Comparison of ENCODE assay signal across 1 cellular context in the genomic region with DNA sequence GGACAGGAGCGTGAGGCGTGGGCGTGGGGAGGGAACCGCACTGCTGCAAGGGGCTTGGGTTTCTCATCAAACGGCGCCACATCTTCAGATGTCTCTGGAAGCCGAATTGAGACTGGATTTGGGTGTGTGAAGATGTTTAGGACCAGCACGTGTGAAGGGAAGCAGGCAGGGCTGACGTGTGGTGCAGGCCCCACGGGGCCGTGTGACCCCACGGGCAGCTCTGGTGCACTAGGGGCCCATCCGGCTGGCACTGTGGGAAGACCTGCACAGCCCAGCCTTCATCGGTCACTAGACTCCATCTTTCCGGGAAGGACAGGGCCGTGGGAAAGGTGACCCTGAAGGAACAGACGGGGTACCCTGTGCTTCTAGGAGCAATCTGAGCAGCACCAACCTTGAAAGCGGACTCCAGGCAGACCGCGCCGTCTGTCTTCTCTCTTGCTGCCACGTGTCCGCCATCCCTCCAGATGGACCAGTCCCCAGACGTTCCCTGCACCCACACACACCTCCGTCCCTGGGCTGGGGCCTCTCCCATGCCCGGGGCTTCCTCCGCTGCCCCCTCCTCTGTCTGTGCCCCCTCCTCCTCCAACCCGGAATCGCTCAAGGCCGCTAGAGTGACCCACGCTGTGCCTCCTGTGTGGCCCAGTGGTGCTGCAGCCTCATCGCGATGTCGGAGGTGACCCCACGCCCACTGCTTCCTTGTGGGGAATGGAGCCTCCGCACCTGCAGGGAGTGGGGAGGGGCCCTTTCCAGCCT.
TF ChIP-seq lines count a peak whose summit lies in the region.

No MANE protein-coding gene starts in this region.

TF ChIP-seq in WTC11, 78 proteins besides CTCF, POLR2A, EP300 and RAD21:
- TF ChIP-seq JAZF1 (CRISPR knock-in tag; IDR thresholded peaks at IDR 0.05) = no peak
- TF ChIP-seq NFATC4 (CRISPR knock-in tag; IDR thresholded peaks at IDR 0.05) = no peak
- TF ChIP-seq USF1 (CRISPR knock-in tag; IDR thresholded peaks at IDR 0.05) = no peak
- no peak for TF ChIP-seq TP53 (CRISPR knock-in tag; IDR thresholded peaks at IDR 0.05)
- no peak for TF ChIP-seq IRF1 (CRISPR knock-in tag; IDR thresholded peaks at IDR 0.05)
- TF ChIP-seq ZNF671 (CRISPR knock-in tag; IDR thresholded peaks at IDR 0.05) = no peak
- no peak for TF ChIP-seq ZBTB21 (CRISPR knock-in tag; IDR thresholded peaks at IDR 0.05; ENCODE audit: borderline replicate concordance)
- no peak for TF ChIP-seq MYBL2 (CRISPR knock-in tag; IDR thresholded peaks at IDR 0.05)
- TF ChIP-seq TCF7 (CRISPR knock-in tag; IDR thresholded peaks at IDR 0.05; ENCODE audit: low read depth) = no peak
- TF ChIP-seq, protein P1, sequence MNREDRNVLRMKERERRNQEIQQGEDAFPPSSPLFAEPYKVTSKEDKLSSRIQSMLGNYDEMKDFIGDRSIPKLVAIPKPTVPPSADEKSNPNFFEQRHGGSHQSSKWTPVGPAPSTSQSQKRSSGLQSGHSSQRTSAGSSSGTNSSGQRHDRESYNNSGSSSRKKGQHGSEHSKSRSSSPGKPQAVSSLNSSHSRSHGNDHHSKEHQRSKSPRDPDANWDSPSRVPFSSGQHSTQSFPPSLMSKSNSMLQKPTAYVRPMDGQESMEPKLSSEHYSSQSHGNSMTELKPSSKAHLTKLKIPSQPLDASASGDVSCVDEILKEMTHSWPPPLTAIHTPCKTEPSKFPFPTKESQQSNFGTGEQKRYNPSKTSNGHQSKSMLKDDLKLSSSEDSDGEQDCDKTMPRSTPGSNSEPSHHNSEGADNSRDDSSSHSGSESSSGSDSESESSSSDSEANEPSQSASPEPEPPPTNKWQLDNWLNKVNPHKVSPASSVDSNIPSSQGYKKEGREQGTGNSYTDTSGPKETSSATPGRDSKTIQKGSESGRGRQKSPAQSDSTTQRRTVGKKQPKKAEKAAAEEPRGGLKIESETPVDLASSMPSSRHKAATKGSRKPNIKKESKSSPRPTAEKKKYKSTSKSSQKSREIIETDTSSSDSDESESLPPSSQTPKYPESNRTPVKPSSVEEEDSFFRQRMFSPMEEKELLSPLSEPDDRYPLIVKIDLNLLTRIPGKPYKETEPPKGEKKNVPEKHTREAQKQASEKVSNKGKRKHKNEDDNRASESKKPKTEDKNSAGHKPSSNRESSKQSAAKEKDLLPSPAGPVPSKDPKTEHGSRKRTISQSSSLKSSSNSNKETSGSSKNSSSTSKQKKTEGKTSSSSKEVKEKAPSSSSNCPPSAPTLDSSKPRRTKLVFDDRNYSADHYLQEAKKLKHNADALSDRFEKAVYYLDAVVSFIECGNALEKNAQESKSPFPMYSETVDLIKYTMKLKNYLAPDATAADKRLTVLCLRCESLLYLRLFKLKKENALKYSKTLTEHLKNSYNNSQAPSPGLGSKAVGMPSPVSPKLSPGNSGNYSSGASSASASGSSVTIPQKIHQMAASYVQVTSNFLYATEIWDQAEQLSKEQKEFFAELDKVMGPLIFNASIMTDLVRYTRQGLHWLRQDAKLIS (CRISPR knock-in tag; IDR thresholded peaks at IDR 0.05; ENCODE audit: borderline replicate concordance) = no peak
- no peak for TF ChIP-seq ARID4B (CRISPR knock-in tag; IDR thresholded peaks at IDR 0.05; ENCODE audit: borderline replicate concordance)
